Comparison of ENCODE assay signal across 10 cellular contexts in genomic region chr5:113510836-113511451, GRCh38.
DNase-seq lines count a peak whose midpoint lies in the region; ATAC-seq, FAIRE-seq and TF ChIP-seq lines count a peak whose summit lies in the region.
"Had no signal": no experiment of that assay in that cellular context is flagged by ENCODE, and none has a peak within 500 bp of the region (broad histone marks: within the 10 kb centered on the region; RNA-seq: fewer than 3 reads in every experiment).

No MANE protein-coding gene starts in this region.

- POLR2A ChIA-PET in HEK293T (lab: Yijun Ruan, JAX), result interaction anchor here (1.0 kb wide), 1 partner anchor 22 kb away, joined by 4 read pairs; the partner anchor contains the start of gene MCC

- CTCF ChIA-PET in HEK293T (lab: Yijun Ruan, JAX), result interaction anchor here (0.5 to 2.6 kb wide), 6 partner anchors 22 to 515 kb away, joined by 3 to 18 read pairs (median 8); partner anchors contain the start of gene MCC

- H3K9me3 ChIP-seq in RWPE2 (ENCODE audit: severe bottlenecking), result no peaks in the 10 kb centered on the region

- no peak overlapping the region for H3K4me3 ChIP-seq in RWPE2 (ENCODE audit: severe bottlenecking)

- FAIRE-seq in H54 (lab: Jason Lieb, UNC), result no peak

- TF ChIP-seq CTCF in RWPE2 (IDR thresholded peaks at IDR 0.05; ENCODE audit: poor library complexity, severe bottlenecking), result peak; percentile 96

- H3K36me3 ChIP-seq in RWPE2 (ENCODE audit: low read depth), result peaks cover 10% of the 10 kb centered on the region

- TF ChIP-seq POLR2A in H54 (IDR thresholded peaks at IDR 0.05; ENCODE audit: low read depth, low read length), result no peak

- H3K4me1 ChIP-seq in RWPE2 (ENCODE audit: insufficient read depth, poor library complexity, severe bottlenecking), result peaks cover 22% of the 10 kb centered on the region

- DNase-seq in CD1c-positive myeloid dendritic cell (ENCODE audit: extremely low spot score), result peak; percentile 13
- no peak for DNase-seq in HEK293T (ENCODE audit: extremely low spot score)
- no peak for DNase-seq in RWPE2 (ENCODE audit: low spot score)
- DNase-seq in iris pigment epithelial cell (ENCODE audit: low read depth), result peak; percentile 59
- DNase-seq in nucleus accumbens (lab: John Stamatoyannopoulos, UW), result no peak
- no peak for DNase-seq in H54 (ENCODE audit: insufficient read length, low spot score)

- H3K27ac ChIP-seq in RWPE2 (ENCODE audit: poor library complexity, severe bottlenecking), result no peak overlapping the region
- H3K27ac ChIP-seq: epithelial cell of prostate, HL-60 had no signal

- H3K27me3 ChIP-seq in RWPE2 (ENCODE audit: insufficient read depth, poor library complexity, severe bottlenecking), result no peaks in the 10 kb centered on the region

- ATAC-seq in RWPE2 (ENCODE audit: low read depth) (peak; percentile 59), GM21619 (IDR thresholded peaks at IDR 0.05; ENCODE audit: unreplicated experiment) (no peak), HG02840 (IDR thresholded peaks at IDR 0.05; ENCODE audit: low FRiP score, unreplicated experiment) (no peak)

TF ChIP-seq in HEK293T, 16 proteins besides CTCF, POLR2A, EP300 and RAD21:
- TF ChIP-seq PKNOX1 (IDR thresholded peaks at IDR 0.05), result peak; percentile 33; the same call in 1 of the 2 replicates
- TF ChIP-seq FOXM1 (IDR thresholded peaks at IDR 0.05; ENCODE audit: borderline replicate concordance), result no peak
- no peak for TF ChIP-seq ZNF384 (IDR thresholded peaks at IDR 0.05)
- no peak for TF ChIP-seq NFRKB (IDR thresholded peaks at IDR 0.05)
TF ChIP-seq in HEK293T: peak in this region for 1.

Comparison
In these comparisons a context has a peak if more than half of its experiments do, and no peak if none do; other contexts are left out.
1. DNase-seq: peak in CD1c-positive myeloid dendritic cell (single experiment) and iris pigment epithelial cell (single experiment); none in HEK293T (single experiment), RWPE2 (single experiment), nucleus accumbens (0 of 56) and H54 (single experiment).